Comparison of ENCODE assay signal across 1 cellular context in genomic region chr2:201918981-201919380, GRCh38.
TF ChIP-seq lines count a peak whose summit lies in the region.

No MANE protein-coding gene starts in this region.

TF ChIP-seq in GM23338, 12 proteins besides CTCF, POLR2A, EP300 and RAD21 (continued from another document):
- TF ChIP-seq ETS1 (IDR thresholded peaks at IDR 0.05) (no peak), POLR2AphosphoS5 (IDR thresholded peaks at IDR 0.05; ENCODE audit: low read depth) (no peak), CREB1 (CRISPR knock-in tag; IDR thresholded peaks at IDR 0.05; ENCODE audit: low read depth) (no peak)
- TF ChIP-seq, protein P1, sequence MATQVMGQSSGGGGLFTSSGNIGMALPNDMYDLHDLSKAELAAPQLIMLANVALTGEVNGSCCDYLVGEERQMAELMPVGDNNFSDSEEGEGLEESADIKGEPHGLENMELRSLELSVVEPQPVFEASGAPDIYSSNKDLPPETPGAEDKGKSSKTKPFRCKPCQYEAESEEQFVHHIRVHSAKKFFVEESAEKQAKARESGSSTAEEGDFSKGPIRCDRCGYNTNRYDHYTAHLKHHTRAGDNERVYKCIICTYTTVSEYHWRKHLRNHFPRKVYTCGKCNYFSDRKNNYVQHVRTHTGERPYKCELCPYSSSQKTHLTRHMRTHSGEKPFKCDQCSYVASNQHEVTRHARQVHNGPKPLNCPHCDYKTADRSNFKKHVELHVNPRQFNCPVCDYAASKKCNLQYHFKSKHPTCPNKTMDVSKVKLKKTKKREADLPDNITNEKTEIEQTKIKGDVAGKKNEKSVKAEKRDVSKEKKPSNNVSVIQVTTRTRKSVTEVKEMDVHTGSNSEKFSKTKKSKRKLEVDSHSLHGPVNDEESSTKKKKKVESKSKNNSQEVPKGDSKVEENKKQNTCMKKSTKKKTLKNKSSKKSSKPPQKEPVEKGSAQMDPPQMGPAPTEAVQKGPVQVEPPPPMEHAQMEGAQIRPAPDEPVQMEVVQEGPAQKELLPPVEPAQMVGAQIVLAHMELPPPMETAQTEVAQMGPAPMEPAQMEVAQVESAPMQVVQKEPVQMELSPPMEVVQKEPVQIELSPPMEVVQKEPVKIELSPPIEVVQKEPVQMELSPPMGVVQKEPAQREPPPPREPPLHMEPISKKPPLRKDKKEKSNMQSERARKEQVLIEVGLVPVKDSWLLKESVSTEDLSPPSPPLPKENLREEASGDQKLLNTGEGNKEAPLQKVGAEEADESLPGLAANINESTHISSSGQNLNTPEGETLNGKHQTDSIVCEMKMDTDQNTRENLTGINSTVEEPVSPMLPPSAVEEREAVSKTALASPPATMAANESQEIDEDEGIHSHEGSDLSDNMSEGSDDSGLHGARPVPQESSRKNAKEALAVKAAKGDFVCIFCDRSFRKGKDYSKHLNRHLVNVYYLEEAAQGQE (IDR thresholded peaks at IDR 0.05; ENCODE audit: unreplicated experiment): no peak
